20 cellular contexts compared by ENCODE assay signal in the genomic region with DNA sequence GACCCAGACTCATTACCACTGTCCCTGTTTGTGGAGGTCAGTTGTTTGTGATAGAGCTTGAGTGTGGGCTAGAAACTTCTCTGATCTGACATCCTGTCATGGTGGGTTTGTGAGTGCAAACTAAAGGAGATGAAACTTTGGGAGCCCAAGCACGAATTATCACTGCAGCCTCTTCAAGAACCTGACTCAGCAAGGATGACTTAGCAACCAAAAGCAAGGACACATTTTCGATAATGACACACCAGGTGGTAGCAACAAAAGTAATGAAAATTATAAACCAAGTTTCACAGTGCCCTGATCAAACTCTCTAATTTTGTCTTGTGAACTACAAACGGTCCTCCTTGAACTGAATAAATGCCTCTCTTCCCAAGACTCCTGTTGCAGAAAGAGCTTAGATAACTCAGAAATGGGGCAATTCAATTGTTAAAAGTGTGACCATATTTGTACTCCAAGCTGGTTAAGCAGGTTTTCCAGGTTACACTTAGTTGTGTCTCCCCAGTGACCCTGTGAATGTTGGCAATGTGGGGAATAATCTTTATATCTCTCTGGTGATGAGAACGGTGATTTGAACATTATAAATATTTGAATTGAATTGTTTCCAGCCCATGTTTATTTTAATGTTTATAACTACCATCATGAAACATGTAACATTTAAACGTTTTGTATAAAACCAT. TPM values are rescaled to one million over a fixed set of nuclear protein-coding genes. Genes with fewer than 3 reads are reported as not detected.
DNase-seq lines count a peak whose midpoint lies in the region; ATAC-seq and TF ChIP-seq lines count a peak whose summit lies in the region.
"Had no signal": no experiment of that assay in that cellular context is flagged by ENCODE, and none has a peak within 500 bp of the region (broad histone marks: within the 10 kb centered on the region; RNA-seq: fewer than 3 reads in every experiment).

No MANE protein-coding gene starts in this region.

- TF ChIP-seq CTCF in 22Rv1 (IDR thresholded peaks at IDR 0.05) (no peak), body of pancreas (IDR thresholded peaks at IDR 0.05) (no peak), mesothelial cell of epicardium (IDR thresholded peaks at IDR 0.05; ENCODE audit: unreplicated experiment) (no peak)

- no peak for TF ChIP-seq EP300 in Ishikawa (IDR thresholded peaks at IDR 0.05; ENCODE audit: borderline replicate concordance)

- WGBS in body of pancreas, 2 donors, result 12 to 17% methylated on average over 5 of the region's 5 CpGs

- intact Hi-C loops in body of pancreas (cut with DNase I), result no loop called here

- H3K36me3 ChIP-seq in body of pancreas (replicated peaks in 1 of 2; ENCODE audit: insufficient read depth in 1 of 2, low read depth in 2 of 2), result no peaks in the 10 kb centered on the region
- H3K36me3 ChIP-seq: BLaER1 treated with 17β-estradiol and CSF1 and Interleukin-3, amounts not matched to agents 10 nM and 100 nM; MG63; neural progenitor cell had no signal

- no peaks in the 10 kb centered on the region for H3K36me3 Mint-ChIP-seq in mesothelial cell of epicardium
- H3K36me3 Mint-ChIP-seq in stimulated activated effector memory CD8-positive, alpha-beta T cell treated with anti-CD3 and anti-CD28 coated beads, Interleukin-12 subunit alpha, Interleukin-12 subunit beta, amount 100 ng/mL, for 72 hours, result no peaks in the 10 kb centered on the region
- H3K36me3 Mint-ChIP-seq: activated naive CD4-positive, alpha-beta T cell treated with anti-CD3 and anti-CD28 coated beads, Interleukin-2, amount 50 U/mL, for 24 hours; IgD-negative memory B cell; neural progenitor cell; WTC11 had no signal

- H3K27ac ChIP-seq in 22Rv1 (0 out of 2 replicates have a peak overlapping the region, but pooled peaks have one; percentile 2), body of pancreas (no peak overlapping the region)
- H3K27ac ChIP-seq: BLaER1 treated with 17β-estradiol and CSF1 and Interleukin-3, amounts not matched to agents 10 nM and 100 nM; neural progenitor cell had no signal

- ATAC-seq in body of pancreas (peak; percentile 56), HG03521 (IDR thresholded peaks at IDR 0.05; ENCODE audit: unreplicated experiment) (no peak)
- no peak for ATAC-seq in stimulated activated effector memory CD8-positive, alpha-beta T cell treated with anti-CD3 and anti-CD28 coated beads, Interleukin-12 subunit alpha, Interleukin-12 subunit beta, amount 100 ng/mL, for 72 hours
- ATAC-seq: HCT116, WTC11 had no signal

- no peaks in the 10 kb centered on the region for H3K27me3 ChIP-seq in body of pancreas
- H3K27me3 ChIP-seq: BLaER1 treated with 17β-estradiol and CSF1 and Interleukin-3, amounts not matched to agents 10 nM and 100 nM; neural progenitor cell had no signal

- DNase-seq in body of pancreas (no peak), mesothelial cell of epicardium (ENCODE audit: low spot score in 2 of 2, unreplicated experiment in 2 of 2) (no peak), NCI-H1105 (lab: John Stamatoyannopoulos, UW) (no peak)
- DNase-seq in stimulated activated effector memory CD8-positive, alpha-beta T cell treated with anti-CD3 and anti-CD28 coated beads, Interleukin-12 subunit alpha, Interleukin-12 subunit beta, amount 100 ng/mL, for 72 hours (ENCODE audit: low spot score in 2 of 2), result no peak
- no peak for DNase-seq in activated CD4-positive, CD25-positive, alpha-beta regulatory T cell treated with anti-CD3 and anti-CD28 coated beads, Interleukin-2, amount 50 U/mL, for 72 hours
- DNase-seq: central memory CD4-positive, alpha-beta T cell; dermis blood vessel endothelial cell; MG63; NCI-H526 treated with DMSO at 0.1 percent for 48 hours; stimulated activated CD8-positive, alpha-beta memory T cell treated with anti-CD3 and anti-CD28 coated beads, Interleukin-4, amount 100 ng/mL, for 48 hours; T1000 had no signal

- H3K9me3 ChIP-seq in body of pancreas, result no peaks in the 10 kb centered on the region
- H3K9me3 ChIP-seq: BLaER1 treated with 17β-estradiol and CSF1 and Interleukin-3, amounts not matched to agents 10 nM and 100 nM; MG63 had no signal

- TF ChIP-seq RAD21 in Ishikawa (IDR thresholded peaks at IDR 0.05; ENCODE audit: low read depth), result no peak

- no peak overlapping the region for H3K4me3 Mint-ChIP-seq in mesothelial cell of epicardium
- no peak overlapping the region for H3K4me3 Mint-ChIP-seq in stimulated activated effector memory CD8-positive, alpha-beta T cell treated with anti-CD3 and anti-CD28 coated beads, Interleukin-12 subunit alpha, Interleukin-12 subunit beta, amount 100 ng/mL, for 72 hours
- H3K4me3 Mint-ChIP-seq: activated naive CD4-positive, alpha-beta T cell treated with anti-CD3 and anti-CD28 coated beads, Interleukin-2, amount 50 U/mL, for 24 hours; neural progenitor cell; WTC11 had no signal

- no peaks in the 10 kb centered on the region for H3K9me3 Mint-ChIP-seq in mesothelial cell of epicardium
- no peaks in the 10 kb centered on the region for H3K9me3 Mint-ChIP-seq in stimulated activated effector memory CD8-positive, alpha-beta T cell treated with anti-CD3 and anti-CD28 coated beads, Interleukin-12 subunit alpha, Interleukin-12 subunit beta, amount 100 ng/mL, for 72 hours
- H3K9me3 Mint-ChIP-seq: activated naive CD4-positive, alpha-beta T cell treated with anti-CD3 and anti-CD28 coated beads, Interleukin-2, amount 50 U/mL, for 24 hours; IgD-negative memory B cell; neural progenitor cell; WTC11 had no signal

- H3K27ac Mint-ChIP-seq in mesothelial cell of epicardium, result peak overlapping the region; percentile 14
- H3K27ac Mint-ChIP-seq in stimulated activated effector memory CD8-positive, alpha-beta T cell treated with anti-CD3 and anti-CD28 coated beads, Interleukin-12 subunit alpha, Interleukin-12 subunit beta, amount 100 ng/mL, for 72 hours, result no peak overlapping the region
- H3K27ac Mint-ChIP-seq: activated naive CD4-positive, alpha-beta T cell treated with anti-CD3 and anti-CD28 coated beads, Interleukin-2, amount 50 U/mL, for 24 hours; IgD-negative memory B cell; neural progenitor cell; WTC11 had no signal

- TF ChIP-seq POLR2A in body of pancreas (IDR thresholded peaks at IDR 0.05), result no peak

- peaks cover 19% of the 10 kb centered on the region for H3K4me1 Mint-ChIP-seq in mesothelial cell of epicardium
- no peaks in the 10 kb centered on the region for H3K4me1 Mint-ChIP-seq in stimulated activated effector memory CD8-positive, alpha-beta T cell treated with anti-CD3 and anti-CD28 coated beads, Interleukin-12 subunit alpha, Interleukin-12 subunit beta, amount 100 ng/mL, for 72 hours
- H3K4me1 Mint-ChIP-seq: activated naive CD4-positive, alpha-beta T cell treated with anti-CD3 and anti-CD28 coated beads, Interleukin-2, amount 50 U/mL, for 24 hours; IgD-negative memory B cell had no signal

- no peaks in the 10 kb centered on the region for H3K27me3 Mint-ChIP-seq in mesothelial cell of epicardium (ENCODE audit: low read depth)

- H3K4me3 ChIP-seq in body of pancreas, result no peak overlapping the region
- H3K4me3 ChIP-seq: BLaER1 treated with 17β-estradiol and CSF1 and Interleukin-3, amounts not matched to agents 10 nM and 100 nM; MG63; neural progenitor cell had no signal

- H3K4me1 ChIP-seq in body of pancreas, result peaks cover 11% of the 10 kb centered on the region
- H3K4me1 ChIP-seq: BLaER1 treated with 17β-estradiol and CSF1 and Interleukin-3, amounts not matched to agents 10 nM and 100 nM had no signal

TF ChIP-seq in Ishikawa, 13 proteins besides CTCF, POLR2A, EP300 and RAD21:
- TF ChIP-seq TCF12 (IDR thresholded peaks at IDR 0.05; ENCODE audit: low read depth) (0 out of 2 replicates have a peak, but pooled peaks have one; percentile 22), CEBPB (IDR thresholded peaks at IDR 0.05) (peak; percentile 45; the same call in 1 of the 2 replicates), FOXM1 (IDR thresholded peaks at IDR 0.05; ENCODE audit: borderline replicate concordance, low read depth) (no peak), TEAD4 (IDR thresholded peaks at IDR 0.05) (no peak), CREB1 (IDR thresholded peaks at IDR 0.05; ENCODE audit: low read depth) (no peak)
TF ChIP-seq in Ishikawa: peak in this region for 2.

RNA-seq across cellular contexts. Expression of a gene that starts 52.6 kb away (rescaled TPM):
- total RNA-seq in body of pancreas (10 to 100 TPM; 37.4 to 70.9 TPM), mesothelial cell of epicardium (13.0 to 15.7 TPM (median 14.0 TPM) in 3 replicates)
